1 cellular context compared by ENCODE assay signal in the genomic region with DNA sequence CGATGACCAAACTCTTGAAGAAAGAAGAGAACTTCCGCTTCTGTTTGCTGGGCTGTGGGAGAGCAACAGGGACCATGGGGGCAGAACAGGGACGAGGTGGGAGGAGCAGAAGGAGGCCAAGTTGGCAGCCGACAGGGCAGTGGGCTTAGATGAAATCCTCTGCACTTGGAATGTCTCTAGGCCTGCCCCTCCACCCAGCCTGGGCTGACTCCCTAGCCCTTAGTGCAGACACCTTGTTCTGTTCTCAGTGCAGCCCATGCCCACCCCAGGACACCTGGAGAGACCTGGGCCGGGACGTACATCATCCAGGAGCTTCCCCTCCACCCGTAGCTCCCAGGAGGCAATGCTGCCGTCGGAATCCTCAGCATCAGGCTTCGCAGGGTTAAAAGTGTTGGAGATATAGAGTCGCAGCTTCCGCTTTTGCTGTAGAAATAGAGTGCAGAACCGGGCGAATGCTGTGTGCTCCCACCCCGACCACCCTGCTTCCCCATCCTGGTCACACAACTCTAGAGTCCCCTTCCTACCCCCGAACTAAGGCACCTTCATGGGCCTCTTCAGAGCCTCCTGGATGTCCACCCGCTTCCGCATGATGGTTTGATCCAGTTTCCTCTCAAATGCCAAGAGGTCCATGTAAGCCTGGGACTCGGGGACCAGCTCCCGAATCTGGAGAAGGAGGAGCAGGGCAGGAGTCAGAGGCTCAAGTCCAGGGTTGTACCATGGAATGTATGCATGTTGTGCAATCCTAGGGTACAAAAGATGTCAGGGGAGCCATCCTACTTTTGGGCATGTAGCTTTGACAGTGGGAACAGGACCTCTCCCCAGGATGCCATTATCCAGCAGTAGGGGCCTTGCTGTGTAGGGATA.
TF ChIP-seq lines count a peak whose summit lies in the region.

No MANE protein-coding gene starts in this region.

TF ChIP-seq in HCT116, 20 proteins besides CTCF, POLR2A, EP300 and RAD21:
- TF ChIP-seq POLR2AphosphoS5 (IDR thresholded peaks at IDR 0.05; ENCODE audit: low read depth, low read length) = peak; percentile 27
- TF ChIP-seq JUND (IDR thresholded peaks at IDR 0.05) = no peak
